ENCODE assay signal across 1 cellular context in genomic region chr17:41691031-41691777, GRCh38.
TF ChIP-seq lines count a peak whose summit lies in the region.

No MANE protein-coding gene starts in this region.

TF ChIP-seq in K562, 482 proteins besides CTCF, POLR2A, EP300 and RAD21 (continued from another document):
- no peak for TF ChIP-seq ZBTB40 (IDR thresholded peaks at IDR 0.05)
- TF ChIP-seq ZBTB40 (CRISPR knock-in tag; IDR thresholded peaks at IDR 0.05): 0 out of 2 replicates have a peak, but pooled peaks have one; percentile 16
- no peak for TF ChIP-seq CBX2 (IDR thresholded peaks at IDR 0.05; ENCODE audit: insufficient read depth, low read length, poor library complexity, severe bottlenecking)
- peak; percentile 62 for TF ChIP-seq POLR2G (IDR thresholded peaks at IDR 0.05; ENCODE audit: low read depth, low read length)
- TF ChIP-seq SUPT5H (IDR thresholded peaks at IDR 0.05): peak; percentile 5
- TF ChIP-seq GABPB2 (CRISPR knock-in tag; conservative IDR thresholded peaks at IDR 0.05): 0 out of 2 replicates have a peak, but pooled peaks have one; percentile 19
- TF ChIP-seq RBM39 (optimal IDR thresholded peaks at IDR 0.05; ENCODE audit: low read depth, low read length): peak; percentile 82
- no peak for TF ChIP-seq ZNF277 (CRISPR knock-in tag; IDR thresholded peaks at IDR 0.05; ENCODE audit: borderline replicate concordance)
- TF ChIP-seq HNRNPL (IDR thresholded peaks at IDR 0.05; ENCODE audit: low read depth, low read length): peak; percentile 51; the same call in 1 of the 2 replicates
- 0 out of 2 replicates have a peak, but pooled peaks have one; percentile 21 for TF ChIP-seq FOXP1 (CRISPR knock-in tag; IDR thresholded peaks at IDR 0.05)
- TF ChIP-seq E2F6 (IDR thresholded peaks at IDR 0.05; ENCODE audit: borderline replicate concordance in 1 of 2, extremely low read depth in 1 of 2, insufficient read depth in 1 of 2, insufficient read length in 1 of 2, low read depth in 1 of 2, low read length in 1 of 2, poor library complexity in 1 of 2, severe bottlenecking in 1 of 2): no peak
- TF ChIP-seq ZBTB33 (CRISPR knock-in tag; IDR thresholded peaks at IDR 0.05): peak; percentile 55
- no peak for TF ChIP-seq ETV6 (IDR thresholded peaks at IDR 0.05; ENCODE audit: borderline replicate concordance in 1 of 2, low read depth in 2 of 2, low read length in 1 of 2)
- 0 out of 2 replicates have a peak, but pooled peaks have one; percentile 16 for TF ChIP-seq ETV6 (CRISPR knock-in tag; IDR thresholded peaks at IDR 0.05; ENCODE audit: borderline replicate concordance)
- TF ChIP-seq MAFG (tag; conservative IDR thresholded peaks at IDR 0.05): 0 out of 2 replicates have a peak, but pooled peaks have one; percentile 28
- peak; percentile 66 for TF ChIP-seq RBFOX2 (IDR thresholded peaks at IDR 0.05; ENCODE audit: low read depth, low read length)
- peak; percentile 96 for TF ChIP-seq SIRT6 (IDR thresholded peaks at IDR 0.05; ENCODE audit: low read depth, low read length)
- TF ChIP-seq ZNF253 (CRISPR knock-in tag; conservative IDR thresholded peaks at IDR 0.05): no peak
- peak; percentile 59; the same call in 1 of the 2 replicates for TF ChIP-seq POLR2H (tag; IDR thresholded peaks at IDR 0.05; ENCODE audit: low read depth)
- peak; percentile 27 for TF ChIP-seq SP1 (CRISPR knock-in tag; IDR thresholded peaks at IDR 0.05)
- peak; percentile 48; the same call in 1 of the 2 replicates for TF ChIP-seq THRAP3 (IDR thresholded peaks at IDR 0.05; ENCODE audit: borderline replicate concordance)
- TF ChIP-seq, protein P1, sequence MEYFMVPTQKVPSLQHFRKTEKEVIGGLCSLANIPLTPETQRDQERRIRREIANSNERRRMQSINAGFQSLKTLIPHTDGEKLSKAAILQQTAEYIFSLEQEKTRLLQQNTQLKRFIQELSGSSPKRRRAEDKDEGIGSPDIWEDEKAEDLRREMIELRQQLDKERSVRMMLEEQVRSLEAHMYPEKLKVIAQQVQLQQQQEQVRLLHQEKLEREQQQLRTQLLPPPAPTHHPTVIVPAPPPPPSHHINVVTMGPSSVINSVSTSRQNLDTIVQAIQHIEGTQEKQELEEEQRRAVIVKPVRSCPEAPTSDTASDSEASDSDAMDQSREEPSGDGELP (CRISPR knock-in tag; IDR thresholded peaks at IDR 0.05; ENCODE audit: borderline replicate concordance): peak; percentile 26; the same call in 1 of the 2 replicates
- TF ChIP-seq POLR2AphosphoS5 (IDR thresholded peaks at IDR 0.05; ENCODE audit: control insufficient read depth, insufficient read depth, low read depth, low read length): peak; percentile 62
- 0 out of 2 replicates have a peak, but pooled peaks have one; percentile 23 for TF ChIP-seq BRD4 (IDR thresholded peaks at IDR 0.05)
- no peak for TF ChIP-seq MYC (IDR thresholded peaks at IDR 0.05; ENCODE audit: low read depth, low read length)
- TF ChIP-seq MYC (CRISPR knock-in tag; IDR thresholded peaks at IDR 0.05; ENCODE audit: borderline replicate concordance, low read depth): no peak
- TF ChIP-seq C11orf30 (IDR thresholded peaks at IDR 0.05; ENCODE audit: low read depth): peak; percentile 52; the same call in 1 of the 2 replicates
